Comparison of ENCODE assay signal across 8 cellular contexts in genomic region chr3:172840463-172840862, GRCh38.
"Had no signal": no experiment of that assay in that cellular context is flagged by ENCODE, and none has a peak within 500 bp of the region (broad histone marks: within the 10 kb centered on the region; RNA-seq: fewer than 3 reads in every experiment).

No MANE protein-coding gene starts in this region.

- DNase-seq: GDM1, GF-D8 had no signal

- H3K4me3 ChIP-seq: GM12878 had no signal

- ATAC-seq: GM12878 had no signal

- FAIRE-seq: G401.6, GM12878, GM12891, GM12892, GM18507, GM19239 had no signal
